In genomic region chr16:85027349-85027967, GRCh38 we compare ENCODE assay signal across 8 cellular contexts. TPM values are rescaled to one million over a fixed set of nuclear protein-coding genes. Genes with fewer than 3 reads are reported as not detected.
DNase-seq lines count a peak whose midpoint lies in the region; ATAC-seq and TF ChIP-seq lines count a peak whose summit lies in the region.

KIAA0513 (plus strand) TSS chr16:85027795; CDS start chr16:85067072, 39,277 bp downstream.

- H3K27me3 ChIP-seq in layer of hippocampus (ENCODE audit: control insufficient read depth, insufficient read depth, low read length), result no peaks in the 10 kb centered on the region

- H3K9me3 Mint-ChIP-seq in chondrocyte (ENCODE audit: low read depth), result peaks cover 5% of the 10 kb centered on the region

- TF ChIP-seq CTCF in chondrocyte (IDR thresholded peaks at IDR 0.05), result no peak

- peaks cover 32% of the 10 kb centered on the region for H3K4me1 Mint-ChIP-seq in chondrocyte (ENCODE audit: low read depth)

- H3K36me3 Mint-ChIP-seq in chondrocyte (ENCODE audit: low read depth), result peaks cover 3% of the 10 kb centered on the region

- H3K27me3 Mint-ChIP-seq in chondrocyte (ENCODE audit: low read depth), result no peaks in the 10 kb centered on the region

- H3K27ac Mint-ChIP-seq in chondrocyte (ENCODE audit: unreplicated experiment), result peak within 1 kb of the TSS; percentile 90

- peak within 1 kb of the TSS; percentile 83 for H3K4me3 Mint-ChIP-seq in chondrocyte (ENCODE audit: unreplicated experiment)

- ATAC-seq in GM19023 (IDR thresholded peaks at IDR 0.05; ENCODE audit: unreplicated experiment), result peak; percentile 70
- ATAC-seq in HG03280 (IDR thresholded peaks at IDR 0.05; ENCODE audit: unreplicated experiment), result peak; percentile 82

- peak within 1 kb of the TSS; percentile 81 for H3K27ac ChIP-seq in layer of hippocampus (ENCODE audit: low read depth, low read length)

- DNase-seq in AML-193 (lab: John Stamatoyannopoulos, UW) (peak; percentile 76 to 78), NCI-H446 treated with DMSO at 0.1 percent for 48 hours (lab: John Stamatoyannopoulos, UW) (peak; percentile 51), chondrocyte (ENCODE audit: low spot score) (no peak)
- peak; percentile 94 to 97 for DNase-seq in activated CD4-positive, alpha-beta T cell treated with anti-CD3 and anti-CD28 coated beads for 24 hours (ENCODE audit: low read depth in 2 of 2)
- DNase-seq in stimulated activated CD4-positive, alpha-beta T cell treated with anti-CD3 and anti-CD28 coated beads, Interleukin-1b, Interleukin-23, amount 100 ng/mL, for 24 hours (ENCODE audit: low read depth in 4 of 4, low spot score in 1 of 4), result peak; percentile 88 to 93 (median 92)

RNA-seq across cellular contexts. Expression of gene KIAA0513, which starts in this region (rescaled TPM):
- 10.4 to 13.0 TPM (median 11.6 TPM) in 3 replicates for total RNA-seq in chondrocyte
